27 cellular contexts compared by ENCODE assay signal in genomic region chr15:56247266-56247665, GRCh38.
"Had no signal": no experiment of that assay in that cellular context is flagged by ENCODE, and none has a peak within 500 bp of the region (broad histone marks: within the 10 kb centered on the region; RNA-seq: fewer than 3 reads in every experiment).

No MANE protein-coding gene starts in this region.

- H3K27ac ChIP-seq: neural progenitor cell, ovary, parathyroid adenoma, psoas muscle, right lobe of liver, sigmoid colon, suprapubic skin, testis, tibial artery, transverse colon, upper lobe of right lung, vagina had no signal

- H2AFZ ChIP-seq: neural progenitor cell, parathyroid adenoma had no signal

- DNase-seq: naive thymus-derived CD8-positive, alpha-beta T cell; occipital lobe; ovary; posterior cingulate gyrus; psoas muscle; right cardiac atrium; right lobe of liver; sigmoid colon; small intestine; stimulated activated CD4-positive, alpha-beta T cell treated with anti-CD3 and anti-CD28 coated beads, Interleukin-15, amount 100 ng/mL, for 24 hours; stimulated activated CD4-positive, alpha-beta T cell treated with anti-CD3 and anti-CD28 coated beads, Interleukin-2, amount 100 ng/mL, for 24 hours; stimulated activated CD4-positive, alpha-beta T cell treated with anti-CD3 and anti-CD28 coated beads, Interleukin-2, amount 100 ng/mL, for 48 hours; stimulated activated CD4-positive, alpha-beta T cell treated with anti-CD3 and anti-CD28 coated beads, Interleukin-4, amount 100 ng/mL, for 24 hours; stimulated activated naive B cell treated with anti-CD40 and anti-IgM and Interleukin-4, amounts not matched to agents 10 μg/mL and 1 μg/mL and 100 μg/mL, for 72 hours; stimulated activated naive CD8-positive, alpha-beta T cell treated with anti-CD3 and anti-CD28 coated beads, Interleukin-15, amount 100 ng/mL, for 72 hours; stimulated activated naive CD8-positive, alpha-beta T cell treated with anti-CD3 and anti-CD28 coated beads, Interleukin-15, Interleukin-2, amounts not matched to agents 100 U/mL and 50 U/mL, for 24 hours; substantia nigra; testis; tibial artery; transverse colon; upper lobe of right lung had no signal

- H3K79me2 ChIP-seq: parathyroid adenoma had no signal

- H3K27me3 ChIP-seq: neural progenitor cell, ovary, right lobe of liver, sigmoid colon, suprapubic skin, testis, tibial artery, transverse colon, upper lobe of right lung, vagina had no signal

- H3K9ac ChIP-seq: neural progenitor cell, parathyroid adenoma had no signal

- H3K4me2 ChIP-seq: neural progenitor cell had no signal

- H3K4me3 ChIP-seq: neural progenitor cell, ovary, psoas muscle, right lobe of liver, sigmoid colon, suprapubic skin, testis, tibial artery, transverse colon, upper lobe of right lung, vagina had no signal

- H3K4me1 ChIP-seq: parathyroid adenoma had no signal

- H3K9me3 ChIP-seq: ovary, psoas muscle, right lobe of liver, sigmoid colon, suprapubic skin, testis, tibial artery, transverse colon, upper lobe of right lung, vagina had no signal

- ATAC-seq: naive thymus-derived CD8-positive, alpha-beta T cell; natural killer cell treated with Interleukin-12 subunit alpha and Interleukin-12 subunit beta and Interleukin-15 and Interleukin-18, amount 100 ng/mL, for 72 hours; psoas muscle; right cardiac atrium; right lobe of liver; stimulated activated effector memory CD8-positive, alpha-beta T cell treated with anti-CD3 and anti-CD28 coated beads, Interleukin-12 subunit alpha, Interleukin-12 subunit beta, amount 100 ng/mL, for 72 hours; stimulated activated naive B cell treated with anti-CD40 and anti-IgM and Interleukin-4, amounts not matched to agents 10 μg/mL and 1 μg/mL and 100 μg/mL, for 72 hours; stimulated activated naive CD8-positive, alpha-beta T cell treated with anti-CD3 and anti-CD28 coated beads, Interleukin-15, amount 100 ng/mL, for 72 hours; stimulated activated naive CD8-positive, alpha-beta T cell treated with anti-CD3 and anti-CD28 coated beads, Interleukin-15, Interleukin-2, amounts not matched to agents 100 U/mL and 50 U/mL, for 24 hours; upper lobe of right lung had no signal

- H3K36me3 ChIP-seq: neural progenitor cell, ovary, right lobe of liver, sigmoid colon, suprapubic skin, tibial artery, transverse colon, upper lobe of right lung, vagina had no signal
